ENCODE assay signal across 17 cellular contexts in genomic region chr7:30633223-30633622, GRCh38. TPM values are rescaled to one million over a fixed set of nuclear protein-coding genes. Genes with fewer than 3 reads are reported as not detected.
"Had no signal": no experiment of that assay in that cellular context is flagged by ENCODE, and none has a peak within 500 bp of the region (broad histone marks: within the 10 kb centered on the region; RNA-seq: fewer than 3 reads in every experiment).

No MANE protein-coding gene starts in this region.

- DNase-seq: activated B cell treated with CpG ODN at 0.5 μM for 24 hours; activated CD4-positive, alpha-beta T cell treated with anti-CD3 and anti-CD28 coated beads, Interleukin-2, amount 50 U/mL, for 4 hours; cerebellar nuclear complex; dermis blood vessel endothelial cell; naive thymus-derived CD4-positive, alpha-beta T cell; sigmoid colon; SK-N-SH; stimulated activated CD4-positive, alpha-beta T cell treated with anti-CD3 and anti-CD28 coated beads, Interleukin-12 subunit alpha, Interleukin-12 subunit beta, amount 100 ng/mL, for 4 hours; stimulated activated CD4-positive, alpha-beta T cell treated with anti-CD3 and anti-CD28 coated beads, Interleukin-2, amount 100 ng/mL, for 48 hours; testis had no signal

- H3K9me3 ChIP-seq: sigmoid colon, SK-N-SH, testis had no signal

- H3K4me1 ChIP-seq: sigmoid colon, testis had no signal

- H3K9me2 ChIP-seq: SK-N-SH had no signal

- ATAC-seq: naive thymus-derived CD4-positive, alpha-beta T cell had no signal

- H3K4me3 ChIP-seq: sigmoid colon, testis had no signal

- H3K27me3 ChIP-seq: sigmoid colon, testis had no signal

- H3K27ac Mint-ChIP-seq: activated B cell treated with CpG ODN at 0.5 μM for 24 hours; stimulated activated naive CD8-positive, alpha-beta T cell treated with anti-CD3 and anti-CD28 coated beads, Interleukin-15, Interleukin-2, amounts not matched to agents 100 ng/mL and 50 ng/mL, for 24 hours had no signal

- H3K27ac ChIP-seq: sigmoid colon, testis had no signal

- H3K4me1 Mint-ChIP-seq: activated B cell treated with CpG ODN at 0.5 μM for 24 hours had no signal

- H3K9me3 Mint-ChIP-seq: activated B cell treated with CpG ODN at 0.5 μM for 24 hours; activated naive CD4-positive, alpha-beta T cell treated with anti-CD3 and anti-CD28 coated beads, Interleukin-2, amount 50 U/mL, for 24 hours; naive thymus-derived CD4-positive, alpha-beta T cell had no signal

- H3K27me3 Mint-ChIP-seq: activated B cell treated with CpG ODN at 0.5 μM for 24 hours; activated naive CD4-positive, alpha-beta T cell treated with anti-CD3 and anti-CD28 coated beads, Interleukin-2, amount 50 U/mL, for 24 hours; naive thymus-derived CD4-positive, alpha-beta T cell; stimulated activated naive CD8-positive, alpha-beta T cell treated with anti-CD3 and anti-CD28 coated beads, Interleukin-15, Interleukin-2, amounts not matched to agents 100 ng/mL and 50 ng/mL, for 24 hours had no signal

- H3K4me2 ChIP-seq: SK-N-SH had no signal

- H3K4me3 Mint-ChIP-seq: activated B cell treated with CpG ODN at 0.5 μM for 24 hours; activated naive CD4-positive, alpha-beta T cell treated with anti-CD3 and anti-CD28 coated beads, Interleukin-2, amount 50 U/mL, for 24 hours; naive thymus-derived CD4-positive, alpha-beta T cell; stimulated activated naive CD8-positive, alpha-beta T cell treated with anti-CD3 and anti-CD28 coated beads, Interleukin-15, Interleukin-2, amounts not matched to agents 100 ng/mL and 50 ng/mL, for 24 hours had no signal

RNA-seq across cellular contexts. Expression of gene CRHR2, which starts 49.0 kb away (rescaled TPM):
- total RNA-seq: activated B cell treated with CpG ODN at 0.5 μM for 24 hours; dermis blood vessel endothelial cell; epithelial cell of proximal tubule; lung microvascular endothelial cell; mononuclear cell; naive thymus-derived CD4-positive, alpha-beta T cell; pulmonary artery endothelial cell; sigmoid colon; T-helper 1 cell treated with Interleukin-12 subunit alpha and Interleukin-12 subunit beta and Interleukin-4 antibody, amounts not matched to agents 30 ng/mL and 1 ng/mL, for 36 hours had no signal
- polyA plus RNA-seq: naive thymus-derived CD4-positive, alpha-beta T cell; SK-N-SH had no signal
